In genomic region chr11:116547571-116547970, GRCh38 we compare ENCODE assay signal across 21 cellular contexts.
"Had no signal": no experiment of that assay in that cellular context is flagged by ENCODE, and none has a peak within 500 bp of the region (broad histone marks: within the 10 kb centered on the region; RNA-seq: fewer than 3 reads in every experiment).

No MANE protein-coding gene starts in this region.

- H3K4me3 Mint-ChIP-seq: IgD-negative memory B cell had no signal

- H3K27ac Mint-ChIP-seq: IgD-negative memory B cell had no signal

- H3K4me2 ChIP-seq: KMS-11 had no signal

- DNase-seq: Kasumi-1, MM.1S, NCI-H1092 treated with DMSO at 0.1 percent for 48 hours, NCI-H1436, NCI-H187, NCI-H2029, NCI-H2081 treated with DMSO at 0.1 percent for 48 hours, NCI-H2171, NCI-H226, NCI-H446, NCI-H510A, NCI-H524 treated with DMSO at 0.1 percent for 48 hours, NCI-H69, NCI-H774, PC-3, SHP77 had no signal

- H3K9ac ChIP-seq: KMS-11 had no signal

- H3K4me3 ChIP-seq: K562 had no signal

- H3K27ac ChIP-seq: HL-60, KMS-11, RWPE1 had no signal

- H3K36me3 Mint-ChIP-seq: IgD-negative memory B cell had no signal
